Comparison of ENCODE assay signal across 11 cellular contexts in genomic region chr18:31500161-31500688, GRCh38. TPM values are rescaled to one million over a fixed set of nuclear protein-coding genes. Genes with fewer than 3 reads are reported as not detected.
DNase-seq lines count a peak whose midpoint lies in the region; ATAC-seq, FAIRE-seq and TF ChIP-seq lines count a peak whose summit lies in the region.
"Had no signal": no experiment of that assay in that cellular context is flagged by ENCODE, and none has a peak within 500 bp of the region (broad histone marks: within the 10 kb centered on the region; RNA-seq: fewer than 3 reads in every experiment).

No MANE protein-coding gene starts in this region.

- H3K4me3 ChIP-seq in GM08714 (ENCODE audit: low read length) (peak overlapping the region; percentile 54), H7 (ENCODE audit: insufficient read depth, low read depth, low read length) (no peak overlapping the region)

- H3K27me3 Mint-ChIP-seq in WTC11 (ENCODE audit: low read depth) = peaks cover 10% of the 10 kb centered on the region

- CTCF ChIA-PET in WTC11 (lab: Charles Lee) = interaction anchor here (1.4 to 1.7 kb wide), 2 partner anchors 56 to 76 kb away, joined by 3 to 12 read pairs; no protein-coding TSS in a partner anchor

- no peaks in the 10 kb centered on the region for H3K36me3 Mint-ChIP-seq in WTC11
- H3K36me3 Mint-ChIP-seq: CD4-positive, CD25-positive, alpha-beta regulatory T cell had no signal

- POLR2A ChIA-PET in WTC11 (lab: Charles Lee) = interaction anchor here (0.7 to 1.1 kb wide), 2 partner anchors 10 to 458 kb away, joined by 3 read pairs; partner anchors contain the start of gene DSC3

- peak overlapping the region; percentile 95 for H3K4me3 Mint-ChIP-seq in WTC11
- H3K4me3 Mint-ChIP-seq: CD4-positive, CD25-positive, alpha-beta regulatory T cell had no signal

- no peaks in the 10 kb centered on the region; the same call in 1 of the 2 replicates for H3K36me3 ChIP-seq in H7 (replicated peaks; ENCODE audit: control insufficient read depth, insufficient read depth, low read length)

- no peak for TF ChIP-seq CTCF in WTC11 (IDR thresholded peaks at IDR 0.05)
- no peak for TF ChIP-seq CTCF in D721Med (IDR thresholded peaks at IDR 0.05; ENCODE audit: insufficient read depth, missing control alignments)

- no peaks in the 10 kb centered on the region; the same call in 1 of the 2 replicates for H3K27me3 ChIP-seq in H7 (ENCODE audit: control insufficient read depth, insufficient read depth, low read length)

- ATAC-seq in GM19463 (IDR thresholded peaks at IDR 0.05; ENCODE audit: unreplicated experiment) (peak; percentile 72), HG03103 (IDR thresholded peaks at IDR 0.05; ENCODE audit: low read depth, unreplicated experiment) (peak; percentile 79), WTC11 (no peak)

- H3K27ac Mint-ChIP-seq in WTC11 = no peak overlapping the region
- H3K27ac Mint-ChIP-seq: CD4-positive, CD25-positive, alpha-beta regulatory T cell had no signal

- DNase-seq in WTC11 (ENCODE audit: low spot score) (no peak), globus pallidus (ENCODE audit: low spot score) (no peak), D721Med (ENCODE audit: insufficient read length, low spot score) (no peak), HCEC 1CT (no peak), H7 (no peak)
- DNase-seq: activated CD4-positive, CD25-positive, alpha-beta regulatory T cell; CD4-positive, CD25-positive, alpha-beta regulatory T cell had no signal

- H3K9me3 Mint-ChIP-seq in WTC11 = no peaks in the 10 kb centered on the region
- H3K9me3 Mint-ChIP-seq: CD4-positive, CD25-positive, alpha-beta regulatory T cell had no signal

- FAIRE-seq in D721Med (lab: Jason Lieb, UNC) = no peak
- FAIRE-seq: colon had no signal

- peaks cover 35% of the 10 kb centered on the region for H3K4me1 Mint-ChIP-seq in WTC11

TF ChIP-seq in WTC11, 78 proteins besides CTCF, POLR2A, EP300 and RAD21:
- TF ChIP-seq ZNF263 (CRISPR knock-in tag; IDR thresholded peaks at IDR 0.05; ENCODE audit: low read depth) = no peak
- TF ChIP-seq ATF2 (CRISPR knock-in tag; IDR thresholded peaks at IDR 0.05; ENCODE audit: borderline replicate concordance, low read depth) = no peak
- no peak for TF ChIP-seq AR (CRISPR knock-in tag; IDR thresholded peaks at IDR 0.05)
- no peak for TF ChIP-seq ZNF138 (CRISPR knock-in tag; conservative IDR thresholded peaks at IDR 0.05)
- no peak for TF ChIP-seq HMGXB4 (CRISPR knock-in tag; IDR thresholded peaks at IDR 0.05)
- TF ChIP-seq NFATC4 (CRISPR knock-in tag; IDR thresholded peaks at IDR 0.05) = no peak
- TF ChIP-seq CREB1 (CRISPR knock-in tag; IDR thresholded peaks at IDR 0.05) = no peak
- TF ChIP-seq NFYB (CRISPR knock-in tag; conservative IDR thresholded peaks at IDR 0.05; ENCODE audit: low read depth) = no peak
- TF ChIP-seq, protein P1, sequence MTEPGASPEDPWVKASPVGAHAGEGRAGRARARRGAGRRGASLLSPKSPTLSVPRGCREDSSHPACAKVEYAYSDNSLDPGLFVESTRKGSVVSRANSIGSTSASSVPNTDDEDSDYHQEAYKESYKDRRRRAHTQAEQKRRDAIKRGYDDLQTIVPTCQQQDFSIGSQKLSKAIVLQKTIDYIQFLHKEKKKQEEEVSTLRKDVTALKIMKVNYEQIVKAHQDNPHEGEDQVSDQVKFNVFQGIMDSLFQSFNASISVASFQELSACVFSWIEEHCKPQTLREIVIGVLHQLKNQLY (CRISPR knock-in tag; IDR thresholded peaks at IDR 0.05) = no peak
- TF ChIP-seq CREM (CRISPR knock-in tag; IDR thresholded peaks at IDR 0.05) = no peak
- no peak for TF ChIP-seq MXD4 (CRISPR knock-in tag; IDR thresholded peaks at IDR 0.05; ENCODE audit: borderline replicate concordance)
- TF ChIP-seq FOXK1 (CRISPR knock-in tag; IDR thresholded peaks at IDR 0.05) = no peak
- TF ChIP-seq HMGA2 (CRISPR knock-in tag; IDR thresholded peaks at IDR 0.05) = no peak
- TF ChIP-seq, protein P2, sequence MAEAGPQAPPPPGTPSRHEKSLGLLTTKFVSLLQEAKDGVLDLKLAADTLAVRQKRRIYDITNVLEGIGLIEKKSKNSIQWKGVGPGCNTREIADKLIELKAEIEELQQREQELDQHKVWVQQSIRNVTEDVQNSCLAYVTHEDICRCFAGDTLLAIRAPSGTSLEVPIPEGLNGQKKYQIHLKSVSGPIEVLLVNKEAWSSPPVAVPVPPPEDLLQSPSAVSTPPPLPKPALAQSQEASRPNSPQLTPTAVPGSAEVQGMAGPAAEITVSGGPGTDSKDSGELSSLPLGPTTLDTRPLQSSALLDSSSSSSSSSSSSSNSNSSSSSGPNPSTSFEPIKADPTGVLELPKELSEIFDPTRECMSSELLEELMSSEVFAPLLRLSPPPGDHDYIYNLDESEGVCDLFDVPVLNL (CRISPR knock-in tag; IDR thresholded peaks at IDR 0.05; ENCODE audit: borderline replicate concordance, low read depth) = no peak
- no peak for TF ChIP-seq ATF3 (CRISPR knock-in tag; conservative IDR thresholded peaks at IDR 0.05)
- TF ChIP-seq, protein P3, sequence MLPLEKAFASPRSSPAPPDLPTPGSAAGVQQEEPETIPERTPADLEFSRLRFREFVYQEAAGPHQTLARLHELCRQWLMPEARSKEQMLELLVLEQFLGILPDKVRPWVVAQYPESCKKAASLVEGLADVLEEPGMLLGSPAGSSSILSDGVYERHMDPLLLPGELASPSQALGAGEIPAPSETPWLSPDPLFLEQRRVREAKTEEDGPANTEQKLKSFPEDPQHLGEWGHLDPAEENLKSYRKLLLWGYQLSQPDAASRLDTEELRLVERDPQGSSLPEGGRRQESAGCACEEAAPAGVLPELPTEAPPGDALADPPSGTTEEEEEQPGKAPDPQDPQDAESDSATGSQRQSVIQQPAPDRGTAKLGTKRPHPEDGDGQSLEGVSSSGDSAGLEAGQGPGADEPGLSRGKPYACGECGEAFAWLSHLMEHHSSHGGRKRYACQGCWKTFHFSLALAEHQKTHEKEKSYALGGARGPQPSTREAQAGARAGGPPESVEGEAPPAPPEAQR (CRISPR knock-in tag; IDR thresholded peaks at IDR 0.05) = no peak
- TF ChIP-seq PRRX2 (CRISPR knock-in tag; IDR thresholded peaks at IDR 0.05) = no peak
- no peak for TF ChIP-seq ZNF396 (CRISPR knock-in tag; IDR thresholded peaks at IDR 0.05; ENCODE audit: borderline replicate concordance)
- no peak for TF ChIP-seq KAT7 (CRISPR knock-in tag; IDR thresholded peaks at IDR 0.05; ENCODE audit: borderline replicate concordance)

RNA-seq across cellular contexts. Expression of gene DSG2, which starts 2.2 kb away (rescaled TPM):
- total RNA-seq in WTC11 (2021) = 113 to 117 TPM (median 113 TPM) in 3 replicates
- total RNA-seq in H7 (2014; rRNA removed; shearing (Covaris generic)) = 51.7 and 66.0 TPM in 2 replicates

RNA-seq across cellular contexts. Expression of gene DSG3, which starts 52.7 kb away (rescaled TPM):
- 0.04 TPM in 1 of 3 replicates, not detected in the others for total RNA-seq in WTC11 (2021)
- not detected in 2 replicates for total RNA-seq in H7 (2014; rRNA removed; shearing (Covaris generic))
- total RNA-seq: CD4-positive, CD25-positive, alpha-beta regulatory T cell had no signal
